8 cellular contexts compared by ENCODE assay signal in the genomic region with DNA sequence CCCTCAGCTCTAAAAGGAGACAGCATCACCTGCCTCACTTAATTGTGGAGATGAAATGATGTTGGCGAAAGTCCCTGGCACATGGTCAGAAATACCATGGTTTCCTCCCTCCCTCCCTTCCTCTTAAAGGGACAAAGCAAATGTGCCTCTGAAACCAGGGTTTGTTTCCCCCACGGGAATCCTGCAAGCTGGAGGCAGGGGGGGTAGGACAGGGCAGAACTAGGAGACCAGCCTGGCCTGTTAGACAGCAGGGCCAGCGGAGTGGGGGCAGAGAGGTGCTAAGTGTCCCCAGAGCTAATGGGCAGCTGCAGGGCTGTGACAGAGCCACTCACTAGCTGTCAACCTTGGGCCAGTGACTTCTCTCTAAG. TPM values are rescaled to one million over a fixed set of nuclear protein-coding genes. Genes with fewer than 3 reads are reported as not detected.
DNase-seq lines count a peak whose midpoint lies in the region; ATAC-seq and TF ChIP-seq lines count a peak whose summit lies in the region.

No MANE protein-coding gene starts in this region.

- peak; percentile 18 for DNase-seq in RPMI8226
- no peak for DNase-seq in DMS53 treated with DMSO at 0.1 percent for 48 hours (lab: John Stamatoyannopoulos, UW; ENCODE audit: unreplicated experiment)
- DNase-seq in NCI-H1048 (lab: John Stamatoyannopoulos, UW), result no peak

- H3K79me2 ChIP-seq in neural cell (replicated peaks; ENCODE audit: insufficient read depth, low read length), result no peaks in the 10 kb centered on the region

- H3K4me1 ChIP-seq in BLaER1 treated with 17β-estradiol and CSF1 and Interleukin-3, amounts not matched to agents 10 nM and 100 nM, result peaks cover 49 to 100% (median 83%) of the 10 kb centered on the region in 10 experiments
- H3K4me1 ChIP-seq in esophagus (ENCODE audit: control insufficient read depth in 2 of 2, insufficient read depth in 2 of 2, low read length in 1 of 2), result peaks cover 0 to 2% of the 10 kb centered on the region in 2 donors

- no peak for TF ChIP-seq CTCF in neural cell (IDR thresholded peaks at IDR 0.05; ENCODE audit: poor library complexity, severe bottlenecking)

- peaks cover 27 to 72% (median 47%) of the 10 kb centered on the region in 11 experiments for H3K27me3 ChIP-seq in BLaER1 treated with 17β-estradiol and CSF1 and Interleukin-3, amounts not matched to agents 10 nM and 100 nM
- H3K27me3 ChIP-seq in esophagus (ENCODE audit: control insufficient read depth in 1 of 2, insufficient read depth in 2 of 2, low read length in 2 of 2) (no peaks in the 10 kb centered on the region), neural cell (ENCODE audit: insufficient read depth, low read depth, low read length) (no peaks in the 10 kb centered on the region)

- peak overlapping the region in 4 of 11 experiments; percentile 35 to 48 (median 37); a peak in 6 of 22 replicates for H3K9ac ChIP-seq in BLaER1 treated with 17β-estradiol and CSF1 and Interleukin-3, amounts not matched to agents 10 nM and 100 nM
- no peak overlapping the region for H3K9ac ChIP-seq in neural cell (ENCODE audit: low read length)

- peaks cover 0 to 14% (median 0%) of the 10 kb centered on the region in 11 experiments; a peak in 3 of 22 replicates for H3K9me3 ChIP-seq in BLaER1 treated with 17β-estradiol and CSF1 and Interleukin-3, amounts not matched to agents 10 nM and 100 nM (replicated peaks in 1 of 11)
- H3K9me3 ChIP-seq in esophagus (ENCODE audit: control insufficient read depth in 2 of 2, insufficient read depth in 1 of 2, low read depth in 1 of 2, low read length in 1 of 2) (no peaks in the 10 kb centered on the region), neural cell (ENCODE audit: low read length) (no peaks in the 10 kb centered on the region)

- H3K4me3 ChIP-seq in BLaER1 treated with 17β-estradiol and CSF1 and Interleukin-3, amounts not matched to agents 10 nM and 100 nM, result no peak overlapping the region
- H3K4me3 ChIP-seq in esophagus (ENCODE audit: low read depth in 1 of 2, low read length in 2 of 2) (no peak overlapping the region), neural cell (ENCODE audit: low read length) (peak overlapping the region; percentile 25)

- H4K20me1 ChIP-seq in BLaER1 treated with 17β-estradiol and CSF1 and Interleukin-3, amounts not matched to agents 10 nM and 100 nM, result peaks cover 0 to 24% (median 0%) of the 10 kb centered on the region in 11 experiments; a peak in 8 of 22 replicates
- no peaks in the 10 kb centered on the region for H4K20me1 ChIP-seq in neural cell (ENCODE audit: insufficient read depth)

- no peaks in the 10 kb centered on the region for H3K9me2 ChIP-seq in neural cell (ENCODE audit: insufficient read depth, low read length)

- no peak for TF ChIP-seq RAD21 in neural cell (conservative IDR thresholded peaks at IDR 0.05)

- no peak overlapping the region for H2AFZ ChIP-seq in neural cell (ENCODE audit: low read depth, low read length)

- TF ChIP-seq EP300 in neural cell (conservative IDR thresholded peaks at IDR 0.05; ENCODE audit: poor library complexity, severe bottlenecking), result no peak

- peak overlapping the region in 5 of 11 experiments; percentile 47 to 90 (median 56); a peak in 10 of 22 replicates for H3K27ac ChIP-seq in BLaER1 treated with 17β-estradiol and CSF1 and Interleukin-3, amounts not matched to agents 10 nM and 100 nM
- peak overlapping the region; percentile 17 to 22 for H3K27ac ChIP-seq in esophagus (ENCODE audit: low read depth in 2 of 2, low read length in 1 of 2)
- no peak overlapping the region for H3K27ac ChIP-seq in neural cell (ENCODE audit: low read length)

- H3F3A ChIP-seq in neural cell (ENCODE audit: insufficient read depth, low read length, poor library complexity, severe bottlenecking), result no peaks in the 10 kb centered on the region

- WGBS in esophagus, 2 donors, result 29 to 33% methylated on average over 3 of the region's 3 CpGs

- ATAC-seq in GM21786 (IDR thresholded peaks at IDR 0.05; ENCODE audit: unreplicated experiment) (no peak), HG03439 (IDR thresholded peaks at IDR 0.05; ENCODE audit: unreplicated experiment) (no peak)

- 0 out of 22 replicates have a peak, but pooled peaks cover 0 to 7% (median 0%) of the 10 kb centered on the region in 11 experiments for H3K36me3 ChIP-seq in BLaER1 treated with 17β-estradiol and CSF1 and Interleukin-3, amounts not matched to agents 10 nM and 100 nM
- H3K36me3 ChIP-seq in esophagus (ENCODE audit: control insufficient read depth in 2 of 2, insufficient read depth in 2 of 2, low read length in 1 of 2) (no peaks in the 10 kb centered on the region), neural cell (ENCODE audit: insufficient read depth, low read length) (no peaks in the 10 kb centered on the region)

- H3K4me2 ChIP-seq in BLaER1 treated with 17β-estradiol and CSF1 and Interleukin-3, amounts not matched to agents 10 nM and 100 nM, result peak overlapping the region in 10 of 11 experiments; percentile 13 to 94 (median 88); a peak in 18 of 22 replicates
- no peak overlapping the region for H3K4me2 ChIP-seq in neural cell (ENCODE audit: low read length)

TF ChIP-seq in neural cell, 6 proteins besides CTCF, POLR2A, EP300 and RAD21:
- TF ChIP-seq, protein P1, sequence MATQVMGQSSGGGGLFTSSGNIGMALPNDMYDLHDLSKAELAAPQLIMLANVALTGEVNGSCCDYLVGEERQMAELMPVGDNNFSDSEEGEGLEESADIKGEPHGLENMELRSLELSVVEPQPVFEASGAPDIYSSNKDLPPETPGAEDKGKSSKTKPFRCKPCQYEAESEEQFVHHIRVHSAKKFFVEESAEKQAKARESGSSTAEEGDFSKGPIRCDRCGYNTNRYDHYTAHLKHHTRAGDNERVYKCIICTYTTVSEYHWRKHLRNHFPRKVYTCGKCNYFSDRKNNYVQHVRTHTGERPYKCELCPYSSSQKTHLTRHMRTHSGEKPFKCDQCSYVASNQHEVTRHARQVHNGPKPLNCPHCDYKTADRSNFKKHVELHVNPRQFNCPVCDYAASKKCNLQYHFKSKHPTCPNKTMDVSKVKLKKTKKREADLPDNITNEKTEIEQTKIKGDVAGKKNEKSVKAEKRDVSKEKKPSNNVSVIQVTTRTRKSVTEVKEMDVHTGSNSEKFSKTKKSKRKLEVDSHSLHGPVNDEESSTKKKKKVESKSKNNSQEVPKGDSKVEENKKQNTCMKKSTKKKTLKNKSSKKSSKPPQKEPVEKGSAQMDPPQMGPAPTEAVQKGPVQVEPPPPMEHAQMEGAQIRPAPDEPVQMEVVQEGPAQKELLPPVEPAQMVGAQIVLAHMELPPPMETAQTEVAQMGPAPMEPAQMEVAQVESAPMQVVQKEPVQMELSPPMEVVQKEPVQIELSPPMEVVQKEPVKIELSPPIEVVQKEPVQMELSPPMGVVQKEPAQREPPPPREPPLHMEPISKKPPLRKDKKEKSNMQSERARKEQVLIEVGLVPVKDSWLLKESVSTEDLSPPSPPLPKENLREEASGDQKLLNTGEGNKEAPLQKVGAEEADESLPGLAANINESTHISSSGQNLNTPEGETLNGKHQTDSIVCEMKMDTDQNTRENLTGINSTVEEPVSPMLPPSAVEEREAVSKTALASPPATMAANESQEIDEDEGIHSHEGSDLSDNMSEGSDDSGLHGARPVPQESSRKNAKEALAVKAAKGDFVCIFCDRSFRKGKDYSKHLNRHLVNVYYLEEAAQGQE (IDR thresholded peaks at IDR 0.05; ENCODE audit: borderline replicate concordance), result no peak
- TF ChIP-seq POLR2AphosphoS5 (IDR thresholded peaks at IDR 0.05), result no peak
- TF ChIP-seq TAF1 (IDR thresholded peaks at IDR 0.05; ENCODE audit: low read depth), result no peak
- no peak for TF ChIP-seq EZH2 (IDR thresholded peaks at IDR 0.05; ENCODE audit: borderline replicate concordance, insufficient read depth, low read length, poor library complexity, severe bottlenecking)
- TF ChIP-seq MXI1 (conservative IDR thresholded peaks at IDR 0.05; ENCODE audit: poor library complexity, severe bottlenecking), result no peak
- TF ChIP-seq SMC3 (conservative IDR thresholded peaks at IDR 0.05; ENCODE audit: poor library complexity), result no peak

RNA-seq across cellular contexts. Expression of gene RTL5, which starts 5.7 kb away (rescaled TPM):
- 1 to 10 TPM in 1 of 2 donors, under 1 TPM in 1; 0.92 to 1.2 TPM for polyA plus RNA-seq in esophagus
- 10.5 and 16.8 TPM in 2 replicates for polyA plus RNA-seq in neural cell
- polyA minus RNA-seq in neural cell, result 11.7 and 13.4 TPM in 2 replicates

RNA-seq across cellular contexts. Expression of gene PIN4, which starts 55.5 kb away (rescaled TPM):
- polyA plus RNA-seq in esophagus (10 to 100 TPM; 10.5 to 28.6 TPM), neural cell (40.7 and 49.3 TPM in 2 replicates)
- 20.7 and 26.2 TPM in 2 replicates for polyA minus RNA-seq in neural cell
